ENCODE assay signal across 2 cellular contexts in the genomic region with DNA sequence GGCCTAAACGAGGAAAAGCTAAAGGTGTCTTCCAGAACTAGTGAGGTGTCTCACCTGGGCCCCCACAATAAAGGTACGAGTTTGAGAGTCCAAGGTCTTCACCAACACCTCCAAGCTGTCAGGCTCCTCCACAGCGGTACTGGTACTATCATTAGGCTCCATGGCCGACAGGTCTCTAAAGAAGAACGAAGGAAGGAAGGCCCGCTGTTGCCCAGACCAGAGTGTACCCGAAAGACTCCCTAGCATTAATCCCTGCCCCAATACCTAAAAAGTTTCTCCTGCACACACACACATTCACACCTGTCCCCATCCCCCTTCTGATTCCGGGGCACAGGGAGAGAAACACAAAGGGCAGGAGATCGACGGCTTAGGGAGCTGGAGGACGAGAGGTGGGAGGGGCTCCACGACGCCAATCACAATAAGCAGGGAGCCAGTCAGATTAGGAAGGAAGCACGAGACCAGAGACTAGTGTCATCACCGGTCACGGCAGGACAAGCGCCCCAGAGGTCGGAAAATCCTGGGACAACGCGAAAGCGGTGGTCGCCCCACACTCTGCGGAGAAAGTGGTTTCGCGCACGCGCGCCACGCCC.
TF ChIP-seq lines count a peak whose summit lies in the region.

No MANE protein-coding gene starts in this region.

TF ChIP-seq in GM23338, 12 proteins besides CTCF, POLR2A, EP300 and RAD21:
- TF ChIP-seq POLR2AphosphoS5 (IDR thresholded peaks at IDR 0.05; ENCODE audit: low read depth) (peak; percentile 12; the same call in 1 of the 2 replicates), STAT1 (IDR thresholded peaks at IDR 0.05; ENCODE audit: unreplicated experiment) (no peak)

TF ChIP-seq in SK-N-SH, 30 proteins besides CTCF, POLR2A, EP300 and RAD21:
- TF ChIP-seq MXI1 (IDR thresholded peaks at IDR 0.05; ENCODE audit: low read depth, low read length) (peak; percentile 84), MAX (IDR thresholded peaks at IDR 0.05; ENCODE audit: low read depth) (peak; percentile 14; the same call in 1 of the 2 replicates), JUND (IDR thresholded peaks at IDR 0.05) (no peak), NRF1 (IDR thresholded peaks at IDR 0.05; ENCODE audit: low read depth, low read length) (peak; percentile 37; the same call in 1 of the 2 replicates), PBX3 (IDR thresholded peaks at IDR 0.05) (peak; percentile 72), YY1 (IDR thresholded peaks at IDR 0.05; ENCODE audit: low read depth) (0 out of 2 replicates have a peak, but pooled peaks have one; percentile 11), RCOR1 (IDR thresholded peaks at IDR 0.05; ENCODE audit: low read length) (no peak)
